Comparison of ENCODE assay signal across 1 cellular context in genomic region chr12:17352164-17352563, GRCh38.
TF ChIP-seq lines count a peak whose summit lies in the region.

No MANE protein-coding gene starts in this region.

TF ChIP-seq in GM23338, 12 proteins besides CTCF, POLR2A, EP300 and RAD21 (continued from another document):
- no peak for TF ChIP-seq ZNF114 (CRISPR knock-in tag; IDR thresholded peaks at IDR 0.05)
- TF ChIP-seq JUNB (IDR thresholded peaks at IDR 0.05; ENCODE audit: unreplicated experiment) = no peak
- TF ChIP-seq STAT1 (IDR thresholded peaks at IDR 0.05; ENCODE audit: unreplicated experiment) = no peak
- no peak for TF ChIP-seq EZH2 (IDR thresholded peaks at IDR 0.05; ENCODE audit: low read depth, unreplicated experiment)
- no peak for TF ChIP-seq REST (IDR thresholded peaks at IDR 0.05; ENCODE audit: unreplicated experiment)
- TF ChIP-seq EZH2phosphoT487 (IDR thresholded peaks at IDR 0.05; ENCODE audit: unreplicated experiment) = no peak
- TF ChIP-seq ETS1 (IDR thresholded peaks at IDR 0.05) = no peak
